ENCODE assay signal across 31 cellular contexts in the genomic region with DNA sequence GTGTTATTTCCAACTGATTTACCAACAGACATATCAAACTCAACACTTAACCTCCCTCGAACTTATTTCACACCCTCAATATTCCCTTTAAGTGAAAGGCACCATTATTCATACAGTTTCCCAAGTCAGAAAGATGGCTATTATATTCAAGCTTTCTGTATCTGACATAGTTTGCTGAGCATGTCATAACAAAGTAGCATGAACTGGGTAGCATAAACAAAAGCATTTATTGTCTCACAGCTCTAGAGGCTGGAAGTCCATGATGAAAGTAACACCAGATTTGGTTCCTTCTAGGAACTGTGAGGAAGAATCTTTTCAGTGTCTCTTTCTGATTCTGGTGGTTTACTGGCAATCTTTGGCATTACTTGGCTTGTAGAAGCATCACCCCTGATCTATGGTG.
"Had no signal": no experiment of that assay in that cellular context is flagged by ENCODE, and none has a peak within 500 bp of the region (broad histone marks: within the 10 kb centered on the region; RNA-seq: fewer than 3 reads in every experiment).

No MANE protein-coding gene starts in this region.

- DNase-seq: activated CD4-positive, alpha-beta memory T cell treated with anti-CD3 and anti-CD28 coated beads, Interleukin-2, amount 10 ng/mL, durations not matched to agents 7 days and 5 days; activated CD4-positive, alpha-beta T cell treated with anti-CD3 and anti-CD28 coated beads for 1 hour; activated CD4-positive, alpha-beta T cell treated with anti-CD3 and anti-CD28 coated beads for 36 hours; activated CD4-positive, alpha-beta T cell treated with anti-CD3 and anti-CD28 coated beads for 48 hours; activated CD4-positive, alpha-beta T cell treated with anti-CD3 and anti-CD28 coated beads, Interleukin-2, amount 10 ng/mL, durations not matched to agents 7 days and 5 days; activated CD4-positive, alpha-beta T cell treated with anti-CD3 and anti-CD28 coated beads, Interleukin-2, amount 50 U/mL, for 48 hours; activated CD4-positive, CD25-positive, alpha-beta regulatory T cell; activated CD8-positive, alpha-beta memory T cell treated with anti-CD3 and anti-CD28 coated beads for 24 hours; activated CD8-positive, alpha-beta memory T cell treated with anti-CD3 and anti-CD28 coated beads, Interleukin-2, amount 10 ng/mL, durations not matched to agents 7 days and 5 days; activated CD8-positive, alpha-beta T cell treated with anti-CD3 and anti-CD28 coated beads, Interleukin-2, amount 10 ng/mL, durations not matched to agents 7 days and 5 days; activated effector memory CD4-positive, alpha-beta T cell treated with anti-CD3 and anti-CD28 coated beads, Interleukin-2, amount 50 U/mL, for 16 hours; activated gamma-delta T cell treated with Interleukin-2 at 50 U/mL for 16 hours; activated naive CD4-positive, alpha-beta T cell; activated naive CD4-positive, alpha-beta T cell treated with anti-CD3 and anti-CD28 coated beads for 36 hours; activated naive CD4-positive, alpha-beta T cell treated with anti-CD3 and anti-CD28 coated beads, Interleukin-2, amount 50 U/mL, for 16 hours; activated naive CD8-positive, alpha-beta T cell treated with anti-CD3 and anti-CD28 coated beads for 36 hours; activated T-cell treated with anti-CD3 and anti-CD28 coated beads for 4 hours; activated T-cell treated with anti-CD3 and anti-CD28 coated beads, Interleukin-2, amount 50 U/mL, for 1 hour; activated T-cell treated with anti-CD3 and anti-CD28 coated beads, Interleukin-2, amount 50 U/mL, for 4 hours; activated T-cell treated with anti-CD3 and anti-CD28 coated beads, Interleukin-2, amount 50 U/mL, for 72 hours; adrenal gland; amniotic stem cell; aorta; body of pancreas; brain microvascular endothelial cell; central memory CD4-positive, alpha-beta T cell; cerebellar nuclear complex; T-helper 1 cell; T-helper 2 cell; T-helper 9 cell; WERI-Rb-1 had no signal
